ENCODE assay signal across 38 cellular contexts in the genomic region with DNA sequence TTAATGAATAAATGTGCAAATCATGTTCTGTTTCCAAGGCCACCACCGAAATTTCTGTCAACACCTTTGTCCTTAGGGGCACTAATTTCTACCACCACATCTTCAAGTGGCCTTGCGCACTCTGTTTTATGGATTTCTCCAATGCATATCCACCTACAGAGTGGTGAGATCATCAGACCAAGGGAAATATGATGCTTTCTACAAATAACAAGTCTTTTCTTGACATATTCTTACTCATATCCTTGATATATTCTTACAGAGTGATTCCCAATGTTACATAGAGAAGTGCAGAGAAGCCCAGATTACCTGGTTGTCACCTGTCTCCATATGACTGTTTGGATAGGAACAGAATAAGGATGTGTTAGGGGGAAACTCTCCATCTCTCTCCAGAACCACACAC. TPM values are rescaled to one million over a fixed set of nuclear protein-coding genes. Genes with fewer than 3 reads are reported as not detected.
"Had no signal": no experiment of that assay in that cellular context is flagged by ENCODE, and none has a peak within 500 bp of the region (broad histone marks: within the 10 kb centered on the region; RNA-seq: fewer than 3 reads in every experiment).

No MANE protein-coding gene starts in this region.

- ATAC-seq: activated CD8-positive, alpha-beta T cell treated with anti-CD3 and anti-CD28 coated beads for 36 hours; activated T-cell treated with anti-CD3 and anti-CD28 coated beads, Interleukin-2, amount 50 U/mL, for 72 hours; activated T-helper 17 cell treated with anti-CD3 and anti-CD28 coated beads, Interleukin-2, amount 50 U/mL, for 72 hours had no signal

- H3K27me3 Mint-ChIP-seq: activated CD8-positive, alpha-beta T cell treated with anti-CD3 and anti-CD28 coated beads for 36 hours; activated naive CD8-positive, alpha-beta T cell treated with anti-CD3 and anti-CD28 coated beads for 36 hours had no signal

- H3K27ac ChIP-seq: ascending aorta, KMS-11, PC-9, RWPE1, SJCRH30, SK-N-MC had no signal

- H3K4me1 Mint-ChIP-seq: activated CD4-positive, alpha-beta T cell treated with anti-CD3 and anti-CD28 coated beads, Interleukin-2, amount 10 ng/mL, durations not matched to agents 24 days and 14 days; activated naive CD8-positive, alpha-beta T cell treated with anti-CD3 and anti-CD28 coated beads for 36 hours; activated T-helper 17 cell treated with anti-CD3 and anti-CD28 coated beads, Interleukin-2, amount 50 U/mL, for 72 hours had no signal

- H3K4me3 ChIP-seq: ascending aorta, PC-9, SJCRH30, SK-N-MC had no signal

- H3K36me3 ChIP-seq: ascending aorta, SJCRH30 had no signal

- H3K9me3 Mint-ChIP-seq: activated CD4-positive, alpha-beta T cell treated with anti-CD3 and anti-CD28 coated beads, Interleukin-2, amount 10 ng/mL, durations not matched to agents 24 days and 14 days; activated CD8-positive, alpha-beta T cell treated with anti-CD3 and anti-CD28 coated beads for 36 hours; activated naive CD8-positive, alpha-beta T cell treated with anti-CD3 and anti-CD28 coated beads for 36 hours; activated T-cell treated with anti-CD3 and anti-CD28 coated beads, Interleukin-2, amount 50 U/mL, for 72 hours; activated T-helper 17 cell treated with anti-CD3 and anti-CD28 coated beads, Interleukin-2, amount 50 U/mL, for 72 hours had no signal

- H3K27me3 ChIP-seq: ascending aorta had no signal

- FAIRE-seq: RCC 7860, TTC549 had no signal

- H3K4me3 Mint-ChIP-seq: activated CD4-positive, alpha-beta T cell treated with anti-CD3 and anti-CD28 coated beads, Interleukin-2, amount 10 ng/mL, durations not matched to agents 24 days and 14 days; activated CD8-positive, alpha-beta T cell treated with anti-CD3 and anti-CD28 coated beads for 36 hours; activated naive CD8-positive, alpha-beta T cell treated with anti-CD3 and anti-CD28 coated beads for 36 hours; activated T-cell treated with anti-CD3 and anti-CD28 coated beads, Interleukin-2, amount 50 U/mL, for 72 hours; activated T-helper 17 cell treated with anti-CD3 and anti-CD28 coated beads, Interleukin-2, amount 50 U/mL, for 72 hours had no signal

- H3K36me3 Mint-ChIP-seq: activated naive CD8-positive, alpha-beta T cell treated with anti-CD3 and anti-CD28 coated beads for 36 hours had no signal

- H3K27ac Mint-ChIP-seq: activated CD4-positive, alpha-beta T cell treated with anti-CD3 and anti-CD28 coated beads, Interleukin-2, amount 10 ng/mL, durations not matched to agents 24 days and 14 days; activated CD8-positive, alpha-beta T cell treated with anti-CD3 and anti-CD28 coated beads for 36 hours; activated naive CD8-positive, alpha-beta T cell treated with anti-CD3 and anti-CD28 coated beads for 36 hours; activated T-cell treated with anti-CD3 and anti-CD28 coated beads, Interleukin-2, amount 50 U/mL, for 72 hours; activated T-helper 17 cell treated with anti-CD3 and anti-CD28 coated beads, Interleukin-2, amount 50 U/mL, for 72 hours had no signal

- H3K4me1 ChIP-seq: ascending aorta, SJCRH30 had no signal

- DNase-seq: activated CD4-positive, alpha-beta T cell treated with anti-CD3 and anti-CD28 coated beads, Interleukin-2, amount 10 ng/mL, durations not matched to agents 24 days and 14 days; activated CD4-positive, alpha-beta T cell treated with anti-CD3 and anti-CD28 coated beads, Interleukin-2, amount 50 U/mL, for 4 hours; activated CD8-positive, alpha-beta T cell treated with anti-CD3 and anti-CD28 coated beads for 36 hours; activated effector memory CD4-positive, alpha-beta T cell treated with anti-CD3 and anti-CD28 coated beads, Interleukin-2, amount 50 U/mL, for 16 hours; activated naive CD4-positive, alpha-beta T cell; activated naive CD4-positive, alpha-beta T cell treated with anti-CD3 and anti-CD28 coated beads, Interleukin-2, amount 50 U/mL, for 16 hours; activated naive CD8-positive, alpha-beta T cell treated with anti-CD3 and anti-CD28 coated beads for 36 hours; activated T-cell treated with anti-CD3 and anti-CD28 coated beads, Interleukin-2, amount 50 U/mL, for 1 hour; activated T-cell treated with anti-CD3 and anti-CD28 coated beads, Interleukin-2, amount 50 U/mL, for 72 hours; amniotic stem cell; caudate nucleus; MM.1S; NCI-H1092 treated with DMSO at 0.1 percent for 48 hours; NCI-H1417; NCI-H146; NCI-H187; NCI-H2029 treated with DMSO at 0.1 percent for 48 hours; NCI-H2107; NCI-H2171; NCI-H510A; NCI-H526; NCI-H748 treated with DMSO at 0.1 percent for 48 hours; NK-92 treated with Interleukin-12 subunit alpha and Interleukin-12 subunit beta, amount 100 ng/mL, for 24 hours; PC-9; SHP77; SJCRH30; T1000 had no signal

RNA-seq across cellular contexts. Expression of a gene that starts 36.1 kb away (rescaled TPM):
- total RNA-seq: activated CD4-positive, alpha-beta T cell treated with anti-CD3 and anti-CD28 coated beads, Interleukin-2, amount 10 ng/mL, durations not matched to agents 24 days and 14 days; activated CD8-positive, alpha-beta memory T cell treated with anti-CD3 and anti-CD28 coated beads for 36 hours; activated CD8-positive, alpha-beta T cell treated with anti-CD3 and anti-CD28 coated beads for 36 hours; activated naive CD8-positive, alpha-beta T cell treated with anti-CD3 and anti-CD28 coated beads for 36 hours; activated T-cell treated with anti-CD3 and anti-CD28 coated beads, Interleukin-2, amount 50 U/mL, for 72 hours; activated T-helper 17 cell treated with anti-CD3 and anti-CD28 coated beads, Interleukin-2, amount 50 U/mL, for 72 hours; ascending aorta; LHCN-M2; PC-9; SJCRH30; T-helper 1 cell treated with Interleukin-12 subunit alpha and Interleukin-12 subunit beta and Interleukin-4 antibody, amounts not matched to agents 30 ng/mL and 1 ng/mL, for 36 hours; T-helper 2 cell treated with Interferon-gamma antibody and Interleukin-4, amounts not matched to agents 100 ng/mL and 5 ng/mL, for 36 hours had no signal
